In the genomic region with DNA sequence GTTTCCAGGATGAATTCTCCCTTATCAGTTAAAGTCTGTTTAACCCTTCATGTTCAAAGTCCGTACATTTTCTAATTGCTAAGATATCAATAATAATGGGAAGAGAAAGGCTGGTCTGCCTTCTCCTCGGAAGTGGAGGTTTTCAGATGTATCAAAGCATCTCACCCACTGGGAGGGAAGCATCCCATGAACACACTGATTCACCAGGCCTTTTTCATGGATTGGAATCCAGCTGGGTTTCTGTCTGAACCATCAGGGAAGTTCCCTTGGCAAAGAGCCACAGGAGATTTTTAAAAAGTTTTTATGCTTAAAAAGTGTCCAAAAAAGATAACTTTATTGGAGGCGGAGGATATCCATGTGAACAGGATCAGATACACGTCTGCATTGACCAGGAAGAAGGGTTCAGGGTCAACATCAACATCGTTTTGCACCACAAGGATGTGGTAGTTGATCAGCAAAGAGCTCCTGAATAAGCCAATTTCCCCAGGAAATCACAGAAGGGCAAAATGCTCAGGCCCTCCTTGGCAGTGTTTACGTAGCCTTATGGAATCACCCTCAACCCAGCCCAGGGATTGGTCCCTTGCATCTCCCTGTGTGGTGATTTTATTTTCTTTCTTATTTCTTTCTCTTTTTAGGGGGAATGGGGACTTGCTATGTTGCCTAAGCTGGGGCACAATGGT, we compare ENCODE assay signal across 19 cellular contexts.
A peak's percentile ranks its signal among the peaks of the same experiment; 100 is the strongest.
DNase-seq lines count a peak whose midpoint lies in the region; ATAC-seq, FAIRE-seq and TF ChIP-seq lines count a peak whose summit lies in the region.
"Had no signal": no experiment of that assay in that cellular context is flagged by ENCODE, and none has a peak within 500 bp of the region (broad histone marks: within the 10 kb centered on the region; RNA-seq: fewer than 3 reads in every experiment).

No MANE protein-coding gene starts in this region.

- CTCF ChIA-PET in H1 (lab: Charles Lee; ENCODE audit: partially characterized antibody) (interaction anchor here (0.7 to 1.6 kb wide), 6 partner anchors 9 to 121 kb away, joined by 3 to 6 read pairs (median 4); no protein-coding TSS in a partner anchor), Caco-2 (lab: Charles Lee) (no interaction called here)

- DNase-seq in NCI-H69 (lab: John Stamatoyannopoulos, UW): peak; percentile 32
- DNase-seq in H1 (ENCODE audit: low read depth in 1 of 2, low spot score in 2 of 2): no peak
- peak; percentile 26 for DNase-seq in iPS-NIHi11 (ENCODE audit: low spot score)
- no peak for DNase-seq in epidermal melanocyte (ENCODE audit: insufficient read length, low spot score)
- DNase-seq in Caco-2: no peak
- no peak for DNase-seq in activated naive CD8-positive, alpha-beta T cell treated with anti-CD3 and anti-CD28 coated beads, Interleukin-2, amount 50 U/mL, for 24 hours
- DNase-seq in DMS 273 (lab: John Stamatoyannopoulos, UW; ENCODE audit: unreplicated experiment): no peak
- DNase-seq: AML-193, COR-L47, DMS53, H9, NCI-H1048, NCI-H1436 treated with DMSO at 0.1 percent for 48 hours, NCI-H2029, NCI-H2171, NCI-H526 treated with DMSO at 0.1 percent for 48 hours, SHP77, SK-N-SH had no signal

- H3K4me1 Mint-ChIP-seq in Caco-2 (ENCODE audit: low read depth, unreplicated experiment): no peaks in the 10 kb centered on the region
- no peaks in the 10 kb centered on the region for H3K4me1 Mint-ChIP-seq in activated naive CD8-positive, alpha-beta T cell treated with anti-CD3 and anti-CD28 coated beads, Interleukin-2, amount 50 U/mL, for 24 hours

- no peaks in the 10 kb centered on the region for H4K20me1 ChIP-seq in H1 (replicated peaks in 1 of 2; ENCODE audit: control insufficient read depth in 1 of 2, insufficient read depth in 2 of 2, low read length in 2 of 2)

- H2BK20ac ChIP-seq in H1 (ENCODE audit: low read length): no peak overlapping the region; the same call in 1 of the 2 replicates

- POLR2A ChIA-PET in H1 (lab: Charles Lee; ENCODE audit: partially characterized antibody): no interaction called here
- POLR2A ChIA-PET in Caco-2 (lab: Charles Lee): no interaction called here

- no peaks in the 10 kb centered on the region for H3K9me3 ChIP-seq in H1 (ENCODE audit: insufficient read depth in 2 of 2, low read depth in 1 of 2, low read length in 1 of 2)
- no peaks in the 10 kb centered on the region for H3K9me3 ChIP-seq in Caco-2
- H3K9me3 ChIP-seq: SK-N-SH had no signal

- no peak overlapping the region for H2AFZ ChIP-seq in H1 (ENCODE audit: low read length)

- H2BK15ac ChIP-seq in H1 (ENCODE audit: low read length): no peak overlapping the region

- no peaks in the 10 kb centered on the region for H3K79me2 ChIP-seq in H1 (ENCODE audit: control insufficient read depth in 1 of 2, insufficient read depth in 2 of 2, low read length in 2 of 2)

- H3K4me1 ChIP-seq in H1 (replicated peaks in 1 of 4; ENCODE audit: control insufficient read depth in 3 of 4, insufficient read depth in 4 of 4, low read length in 3 of 4) (peaks cover 0 to 9% (median 1%) of the 10 kb centered on the region in 4 experiments; a peak in 5 of 7 replicates), Caco-2 (no peaks in the 10 kb centered on the region)

- no peak for ATAC-seq in activated naive CD8-positive, alpha-beta T cell treated with anti-CD3 and anti-CD28 coated beads, Interleukin-2, amount 50 U/mL, for 24 hours

- TF ChIP-seq EP300 in H1 (IDR thresholded peaks at IDR 0.05; ENCODE audit: borderline replicate concordance in 1 of 2, low read depth in 2 of 2, low read length in 2 of 2): no peak

- TF ChIP-seq RAD21 in H1 (IDR thresholded peaks at IDR 0.05 in 1 of 2, conservative IDR thresholded peaks at IDR 0.05 in 1 of 2; ENCODE audit: low read depth in 2 of 2, low read length in 2 of 2): no peak

- no peaks in the 10 kb centered on the region for H3K9me3 Mint-ChIP-seq in Caco-2 (ENCODE audit: unreplicated experiment)
- H3K9me3 Mint-ChIP-seq in activated naive CD8-positive, alpha-beta T cell treated with anti-CD3 and anti-CD28 coated beads, Interleukin-2, amount 50 U/mL, for 24 hours: no peaks in the 10 kb centered on the region
- H3K9me3 Mint-ChIP-seq: H9 had no signal

- no peak overlapping the region for H3K4ac ChIP-seq in H1 (replicated peaks; ENCODE audit: insufficient read length, low read depth, low read length)

- H3K27ac ChIP-seq in H1 (ENCODE audit: low read depth, low read length): no peak overlapping the region

- peak; percentile 88 for FAIRE-seq in H1 (lab: Jason Lieb, UNC)
- FAIRE-seq: GM12891 had no signal

- H3K56ac ChIP-seq in H1 (replicated peaks; ENCODE audit: insufficient read length, low read depth, low read length): no peak overlapping the region

- TF ChIP-seq CTCF in H1 (IDR thresholded peaks at IDR 0.05; ENCODE audit: control extremely low read depth in 1 of 3, insufficient read depth in 1 of 3, low read depth in 1 of 3, low read length in 3 of 3) (no peak), Caco-2 (IDR thresholded peaks at IDR 0.05; ENCODE audit: insufficient read depth in 1 of 2, low read depth in 1 of 2, low read length in 1 of 2, severe bottlenecking in 1 of 2, unreplicated experiment in 1 of 2) (no peak)

- no peak overlapping the region for H3K27ac Mint-ChIP-seq in Caco-2 (ENCODE audit: unreplicated experiment)
- no peak overlapping the region for H3K27ac Mint-ChIP-seq in activated naive CD8-positive, alpha-beta T cell treated with anti-CD3 and anti-CD28 coated beads, Interleukin-2, amount 50 U/mL, for 24 hours

- H3K9ac ChIP-seq in H1 (replicated peaks in 1 of 4; ENCODE audit: extremely low read depth in 1 of 4, low read depth in 3 of 4, low read length in 3 of 4): no peak overlapping the region
- H3K9ac ChIP-seq: SK-N-SH had no signal

- H4K8ac ChIP-seq in H1 (ENCODE audit: extremely low read depth, insufficient read depth, low read length): no peak overlapping the region

- no peak overlapping the region for H4K5ac ChIP-seq in H1 (ENCODE audit: insufficient read length, low read depth, low read length)

- peak overlapping the region; percentile 49; the same call in 1 of the 2 replicates for H2BK5ac ChIP-seq in H1 (ENCODE audit: low read depth, low read length)

- 0 out of 2 replicates have a peak overlapping the region, but pooled peaks have one; percentile 7 for H2BK12ac ChIP-seq in H1 (ENCODE audit: low read depth, low read length)

- H3K27me3 ChIP-seq in H1 (replicated peaks in 1 of 4; ENCODE audit: control insufficient read depth in 3 of 4, extremely low read depth in 1 of 4, insufficient read depth in 3 of 4, low read length in 3 of 4) (no peaks in the 10 kb centered on the region), Caco-2 (replicated peaks; ENCODE audit: control insufficient read depth, insufficient read depth, low read length) (no peaks in the 10 kb centered on the region)

- 41% methylated on average over 6 of the region's 6 CpGs; no CpG with 5 or more reads in 1 of the 2 experiments for WGBS in H1 (ENCODE audit: extremely low coverage in 1 of 2, insufficient coverage in 1 of 2, insufficient read length in 1 of 2, insufficient replicate concordance in 2 of 2, low coverage in 1 of 2, low lambda C conversion rate in 2 of 2, missing lambda C conversion rate in 1 of 2), 2 experiments

- H3K4me3 Mint-ChIP-seq in Caco-2 (ENCODE audit: unreplicated experiment): no peak overlapping the region
- no peak overlapping the region for H3K4me3 Mint-ChIP-seq in activated naive CD8-positive, alpha-beta T cell treated with anti-CD3 and anti-CD28 coated beads, Interleukin-2, amount 50 U/mL, for 24 hours

- H2BK120ac ChIP-seq in H1 (replicated peaks; ENCODE audit: low read depth, low read length): no peak overlapping the region

- H3K23ac ChIP-seq in H1 (ENCODE audit: insufficient read length): no peak overlapping the region

- no peaks in the 10 kb centered on the region for H3K36me3 ChIP-seq in H1 (ENCODE audit: control insufficient read depth in 2 of 4, insufficient read depth in 4 of 4, low read length in 3 of 4)
- H3K36me3 ChIP-seq in Caco-2 (ENCODE audit: control insufficient read depth, insufficient read depth, low read length): no peaks in the 10 kb centered on the region

- intact Hi-C loops in Caco-2 (cut with micrococcal nuclease; ENCODE audit: unreplicated experiment): no loop called here

- H3K23me2 ChIP-seq in H1 (ENCODE audit: low read depth, low read length): no peaks in the 10 kb centered on the region

- H3K27me3 Mint-ChIP-seq in Caco-2 (ENCODE audit: insufficient read depth, unreplicated experiment): peaks cover 3% of the 10 kb centered on the region
- peaks cover 3% of the 10 kb centered on the region for H3K27me3 Mint-ChIP-seq in activated naive CD8-positive, alpha-beta T cell treated with anti-CD3 and anti-CD28 coated beads, Interleukin-2, amount 50 U/mL, for 24 hours

- no peak for TF ChIP-seq POLR2A in H1 (IDR thresholded peaks at IDR 0.05; ENCODE audit: control extremely low read depth in 1 of 2, low read depth in 2 of 2, low read length in 2 of 2)

- H4K91ac ChIP-seq in H1 (replicated peaks; ENCODE audit: insufficient read length, low read length): no peak overlapping the region

- no peaks in the 10 kb centered on the region for H3K79me1 ChIP-seq in H1 (ENCODE audit: low read depth, low read length)

- peak overlapping the region; percentile 42 to 49; a peak in 3 of 4 replicates for H3K4me2 ChIP-seq in H1 (ENCODE audit: insufficient read depth in 1 of 2, low read depth in 2 of 2, low read length in 2 of 2)
- H3K4me2 ChIP-seq: SK-N-SH had no signal

- H3K36me3 Mint-ChIP-seq in Caco-2 (ENCODE audit: insufficient read depth, unreplicated experiment): no peaks in the 10 kb centered on the region
- H3K36me3 Mint-ChIP-seq in activated naive CD8-positive, alpha-beta T cell treated with anti-CD3 and anti-CD28 coated beads, Interleukin-2, amount 50 U/mL, for 24 hours (ENCODE audit: low read depth): no peaks in the 10 kb centered on the region

- H3K4me3 ChIP-seq in H1 (ENCODE audit: extremely low read depth in 1 of 4, insufficient read depth in 2 of 4, low read depth in 3 of 4, low read length in 4 of 4) (0 out of 8 replicates have a peak overlapping the region, but pooled peaks of 1 of the 4 experiments have one; percentile 5), Caco-2 (ENCODE audit: low read depth, low read length) (no peak overlapping the region)

- H3K18ac ChIP-seq in H1 (ENCODE audit: extremely low read depth, low read length): peak overlapping the region; percentile 26; the same call in 1 of the 2 replicates

- H3K14ac ChIP-seq in H1 (ENCODE audit: insufficient read length): no peak overlapping the region

- peak overlapping the region; percentile 16; the same call in 1 of the 2 replicates for H2AK5ac ChIP-seq in H1 (ENCODE audit: low read depth, low read length)

- no TSS peak for BruUV-seq in Caco-2 (replicated peaks; lab: Mats Ljungman, UMichigan)

TF ChIP-seq in H1, 55 proteins besides CTCF, POLR2A, EP300 and RAD21 (continues in another document):
- TF ChIP-seq EGR1 (IDR thresholded peaks at IDR 0.05; ENCODE audit: borderline replicate concordance, low read depth, low read length) (no peak), CHD2 (IDR thresholded peaks at IDR 0.05; ENCODE audit: low read length) (no peak), RFX5 (IDR thresholded peaks at IDR 0.05; ENCODE audit: borderline replicate concordance, low read depth, low read length) (no peak)
- TF ChIP-seq, protein P1, sequence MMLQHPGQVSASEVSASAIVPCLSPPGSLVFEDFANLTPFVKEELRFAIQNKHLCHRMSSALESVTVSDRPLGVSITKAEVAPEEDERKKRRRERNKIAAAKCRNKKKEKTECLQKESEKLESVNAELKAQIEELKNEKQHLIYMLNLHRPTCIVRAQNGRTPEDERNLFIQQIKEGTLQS (IDR thresholded peaks at IDR 0.05; ENCODE audit: insufficient read depth, low read depth, low read length): no peak

Comparison
In these comparisons a context has a peak if more than half of its experiments do, and no peak if none do; other contexts are left out.
1. DNase-seq: peak in NCI-H69 (single experiment) and iPS-NIHi11 (single experiment); none in H1 (0 of 2), epidermal melanocyte (single experiment), Caco-2 (0 of 2), activated naive CD8-positive, alpha-beta T cell treated with anti-CD3 and anti-CD28 coated beads, Interleukin-2, amount 50 U/mL, for 24 hours (single experiment) and DMS 273 (single experiment).